In the genomic region with DNA sequence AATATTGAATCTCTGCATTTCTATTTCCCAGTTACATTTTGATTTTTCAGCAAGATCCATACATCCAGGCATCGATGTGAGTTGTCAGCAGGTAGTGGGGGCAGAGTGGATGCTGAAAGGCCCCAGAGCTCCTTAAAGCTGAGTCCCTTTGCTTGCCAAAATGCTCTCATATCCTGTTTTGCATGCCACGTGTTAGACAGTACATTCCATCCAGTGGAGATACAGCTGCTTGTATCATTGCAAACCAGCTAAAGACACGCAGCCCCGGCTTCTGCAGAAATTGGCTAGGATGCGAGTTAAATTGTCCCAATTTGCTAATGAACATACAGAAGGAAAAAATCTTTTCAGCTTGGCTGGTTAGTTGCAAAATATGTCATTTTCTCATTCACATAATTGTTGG, we compare ENCODE assay signal across 30 cellular contexts.
DNase-seq lines count a peak whose midpoint lies in the region; ATAC-seq and TF ChIP-seq lines count a peak whose summit lies in the region.
"Had no signal": no experiment of that assay in that cellular context is flagged by ENCODE, and none has a peak within 500 bp of the region (broad histone marks: within the 10 kb centered on the region; RNA-seq: fewer than 3 reads in every experiment).

No MANE protein-coding gene starts in this region.

- peak overlapping the region; percentile 25; the same call in 1 of the 2 replicates for H3K4me3 ChIP-seq in ACC112 (ENCODE audit: low read depth, low read length)
- no peak overlapping the region for H3K4me3 ChIP-seq in choroid plexus epithelial cell (ENCODE audit: low read depth, low read length)
- no peak overlapping the region for H3K4me3 ChIP-seq in mesenchymal stem cell (ENCODE audit: insufficient read depth in 1 of 2, low read depth in 1 of 2, low read length in 2 of 2)
- H3K4me3 ChIP-seq: psoas muscle, sigmoid colon, transverse colon had no signal

- H3K27ac ChIP-seq in ACC112 (ENCODE audit: low read depth, low read length) = peak overlapping the region; percentile 59; the same call in 1 of the 2 replicates
- H3K27ac ChIP-seq in mesenchymal stem cell (ENCODE audit: low read length, poor library complexity, severe bottlenecking) = no peak overlapping the region
- H3K27ac ChIP-seq: HL-60, KMS-11, psoas muscle, sigmoid colon, transverse colon had no signal

- H3K79me2 ChIP-seq in ACC112 (ENCODE audit: control insufficient read depth, insufficient read depth, low read length, unreplicated experiment) = no peaks in the 10 kb centered on the region

- H3K4me1 ChIP-seq in ACC112 (ENCODE audit: control insufficient read depth, insufficient read depth, low read length, unreplicated experiment) = peaks cover 18% of the 10 kb centered on the region
- no peaks in the 10 kb centered on the region for H3K4me1 ChIP-seq in mesenchymal stem cell (ENCODE audit: control insufficient read depth, insufficient read depth, low read depth, low read length)
- H3K4me1 ChIP-seq: psoas muscle, sigmoid colon, transverse colon had no signal

- peak; percentile 47 for DNase-seq in HFFc6
- peak; percentile 58 for DNase-seq in choroid plexus epithelial cell (ENCODE audit: low read depth)
- DNase-seq in mesenchymal stem cell = no peak
- DNase-seq in effector CD4-positive, alpha-beta T cell = no peak
- no peak for DNase-seq in GOT3 (lab: John Stamatoyannopoulos, UW)
- no peak for DNase-seq in hippocampal formation (lab: John Stamatoyannopoulos, UW)
- DNase-seq: 8988T; activated CD4-positive, alpha-beta memory T cell treated with anti-CD3 and anti-CD28 coated beads for 36 hours; activated CD4-positive, alpha-beta T cell treated with anti-CD3 and anti-CD28 coated beads for 1 hour; activated T-cell treated with anti-CD3 and anti-CD28 coated beads, Interleukin-2, amount 50 U/mL, for 72 hours; CD4-positive, alpha-beta memory T cell; dermis blood vessel endothelial cell; H7; head of caudate nucleus; midbrain; naive thymus-derived CD8-positive, alpha-beta T cell; NCI-H1930; NCI-H526 treated with DMSO at 0.1 percent for 48 hours; nucleus accumbens; psoas muscle; Right ventricle myocardium superior; sigmoid colon; transverse colon had no signal

- H3K36me3 ChIP-seq in ACC112 (ENCODE audit: insufficient read depth, low read length) (no peaks in the 10 kb centered on the region), mesenchymal stem cell (ENCODE audit: control insufficient read depth in 1 of 2, insufficient read depth in 2 of 2, low read depth in 1 of 2, low read length in 2 of 2) (no peaks in the 10 kb centered on the region)
- H3K36me3 ChIP-seq: sigmoid colon, transverse colon had no signal

- no peak overlapping the region for H2BK120ac ChIP-seq in mesenchymal stem cell (ENCODE audit: low read depth, low read length)

- H3K4ac ChIP-seq in mesenchymal stem cell (ENCODE audit: low read depth in 1 of 2, low read length in 2 of 2) = no peak overlapping the region

- H2BK15ac ChIP-seq in mesenchymal stem cell (ENCODE audit: low read depth, poor library complexity, severe bottlenecking) = no peak overlapping the region

- WGBS in mesenchymal stem cell = 75% methylated on average over 3 of the region's 5 CpGs

- H2AK5ac ChIP-seq in mesenchymal stem cell (ENCODE audit: low read length, severe bottlenecking) = no peak overlapping the region

- H2BK12ac ChIP-seq in mesenchymal stem cell (ENCODE audit: low read length in 2 of 2) = no peak overlapping the region

- H3K27me3 Mint-ChIP-seq in HFFc6 (ENCODE audit: insufficient read depth) = no peaks in the 10 kb centered on the region
- H3K27me3 Mint-ChIP-seq: activated CD4-positive, alpha-beta memory T cell treated with anti-CD3 and anti-CD28 coated beads for 36 hours; central memory CD8-positive, alpha-beta T cell; naive thymus-derived CD8-positive, alpha-beta T cell had no signal

- peak overlapping the region; percentile 79 for H3K9ac ChIP-seq in mesenchymal stem cell (ENCODE audit: low read length)
- H3K9ac ChIP-seq: KMS-11 had no signal

- H3K27me3 ChIP-seq in ACC112 (ENCODE audit: insufficient read depth, low read length) = no peaks in the 10 kb centered on the region
- no peaks in the 10 kb centered on the region for H3K27me3 ChIP-seq in mesenchymal stem cell (ENCODE audit: control insufficient read depth in 1 of 2, insufficient read depth in 1 of 2, low read length in 2 of 2)
- H3K27me3 ChIP-seq: sigmoid colon, transverse colon had no signal

- H3K9me3 ChIP-seq in mesenchymal stem cell (ENCODE audit: control insufficient read depth, low read length) = no peaks in the 10 kb centered on the region
- H3K9me3 ChIP-seq: psoas muscle, sigmoid colon, transverse colon had no signal

- no peaks in the 10 kb centered on the region for H3K36me3 Mint-ChIP-seq in HFFc6 (ENCODE audit: low read depth)
- H3K36me3 Mint-ChIP-seq: activated CD4-positive, alpha-beta memory T cell treated with anti-CD3 and anti-CD28 coated beads for 36 hours; CD4-positive, alpha-beta memory T cell; naive thymus-derived CD8-positive, alpha-beta T cell; stimulated activated effector memory CD8-positive, alpha-beta T cell treated with anti-CD3 and anti-CD28 coated beads, Interleukin-12 subunit alpha, Interleukin-12 subunit beta, amount 100 ng/mL, for 72 hours had no signal

- H3K79me1 ChIP-seq in mesenchymal stem cell (replicated peaks; ENCODE audit: low read length, poor library complexity, severe bottlenecking) = no peaks in the 10 kb centered on the region

- no peak overlapping the region for H4K8ac ChIP-seq in mesenchymal stem cell (ENCODE audit: low read length)

- H3K27ac Mint-ChIP-seq in HFFc6 = no peak overlapping the region
- H3K27ac Mint-ChIP-seq: activated CD4-positive, alpha-beta memory T cell treated with anti-CD3 and anti-CD28 coated beads for 36 hours; activated T-cell treated with anti-CD3 and anti-CD28 coated beads, Interleukin-2, amount 50 U/mL, for 72 hours; CD4-positive, alpha-beta memory T cell; naive thymus-derived CD8-positive, alpha-beta T cell; stimulated activated effector memory CD8-positive, alpha-beta T cell treated with anti-CD3 and anti-CD28 coated beads, Interleukin-12 subunit alpha, Interleukin-12 subunit beta, amount 100 ng/mL, for 72 hours; T-helper 2 cell treated with Interferon-gamma antibody and Interleukin-4, amounts not matched to agents 5 μg/mL and 100 μg/mL, for 36 hours had no signal

- H2BK5ac ChIP-seq in mesenchymal stem cell (ENCODE audit: low read depth, low read length, poor library complexity, severe bottlenecking) = no peak overlapping the region

- no peaks in the 10 kb centered on the region; the same call in 1 of the 2 replicates for H3K4me1 Mint-ChIP-seq in HFFc6 (ENCODE audit: low read depth)
- H3K4me1 Mint-ChIP-seq: CD4-positive, alpha-beta memory T cell; central memory CD8-positive, alpha-beta T cell; naive thymus-derived CD8-positive, alpha-beta T cell; stimulated activated effector memory CD8-positive, alpha-beta T cell treated with anti-CD3 and anti-CD28 coated beads, Interleukin-12 subunit alpha, Interleukin-12 subunit beta, amount 100 ng/mL, for 72 hours had no signal

- H2AFZ ChIP-seq in ACC112 (ENCODE audit: low read length, unreplicated experiment) (peak overlapping the region; percentile 14), mesenchymal stem cell (ENCODE audit: low read depth, low read length) (no peak overlapping the region)

- no peak overlapping the region for H4K91ac ChIP-seq in mesenchymal stem cell (ENCODE audit: low read length)

- H3K4me3 Mint-ChIP-seq in HFFc6 = no peak overlapping the region
- H3K4me3 Mint-ChIP-seq: activated CD4-positive, alpha-beta memory T cell treated with anti-CD3 and anti-CD28 coated beads for 36 hours; activated T-cell treated with anti-CD3 and anti-CD28 coated beads, Interleukin-2, amount 50 U/mL, for 72 hours; CD4-positive, alpha-beta memory T cell; central memory CD8-positive, alpha-beta T cell; naive thymus-derived CD8-positive, alpha-beta T cell; stimulated activated effector memory CD8-positive, alpha-beta T cell treated with anti-CD3 and anti-CD28 coated beads, Interleukin-12 subunit alpha, Interleukin-12 subunit beta, amount 100 ng/mL, for 72 hours; T-helper 2 cell treated with Interferon-gamma antibody and Interleukin-4, amounts not matched to agents 5 μg/mL and 100 μg/mL, for 36 hours had no signal

- TF ChIP-seq CTCF in HFFc6 (IDR thresholded peaks at IDR 0.05) = no peak
- TF ChIP-seq CTCF in choroid plexus epithelial cell (conservative IDR thresholded peaks at IDR 0.05; ENCODE audit: low read depth, low read length) = no peak

- no peak overlapping the region for H3K4me2 ChIP-seq in mesenchymal stem cell (ENCODE audit: low read length, poor library complexity, severe bottlenecking)
- H3K4me2 ChIP-seq: KMS-11 had no signal

- no peaks in the 10 kb centered on the region for H3K9me3 Mint-ChIP-seq in HFFc6
- H3K9me3 Mint-ChIP-seq: activated CD4-positive, alpha-beta memory T cell treated with anti-CD3 and anti-CD28 coated beads for 36 hours; activated T-cell treated with anti-CD3 and anti-CD28 coated beads, Interleukin-2, amount 50 U/mL, for 72 hours; central memory CD8-positive, alpha-beta T cell; stimulated activated effector memory CD8-positive, alpha-beta T cell treated with anti-CD3 and anti-CD28 coated beads, Interleukin-12 subunit alpha, Interleukin-12 subunit beta, amount 100 ng/mL, for 72 hours; T-helper 2 cell treated with Interferon-gamma antibody and Interleukin-4, amounts not matched to agents 5 μg/mL and 100 μg/mL, for 36 hours had no signal

- no peak overlapping the region for H3K14ac ChIP-seq in mesenchymal stem cell (ENCODE audit: low read length in 2 of 2)

- no peak for ATAC-seq in GM19328 (IDR thresholded peaks at IDR 0.05; ENCODE audit: unreplicated experiment)
- ATAC-seq: activated T-cell treated with anti-CD3 and anti-CD28 coated beads, Interleukin-2, amount 50 U/mL, for 72 hours; naive thymus-derived CD8-positive, alpha-beta T cell; psoas muscle; stimulated activated effector memory CD8-positive, alpha-beta T cell treated with anti-CD3 and anti-CD28 coated beads, Interleukin-12 subunit alpha, Interleukin-12 subunit beta, amount 100 ng/mL, for 72 hours had no signal

- no peak overlapping the region for H3K18ac ChIP-seq in mesenchymal stem cell (ENCODE audit: low read depth in 1 of 2, low read length in 2 of 2)

- H3K23ac ChIP-seq in mesenchymal stem cell (ENCODE audit: low read length in 2 of 2) = no peak overlapping the region

Comparison
In these comparisons a context has a peak if more than half of its experiments do, and no peak if none do; other contexts are left out.
1. DNase-seq: peak in HFFc6 (single experiment) and choroid plexus epithelial cell (single experiment); none in mesenchymal stem cell (single experiment), effector CD4-positive, alpha-beta T cell (single experiment), GOT3 (single experiment) and hippocampal formation (0 of 2).